Comparison of ENCODE assay signal across 8 cellular contexts in the genomic region with DNA sequence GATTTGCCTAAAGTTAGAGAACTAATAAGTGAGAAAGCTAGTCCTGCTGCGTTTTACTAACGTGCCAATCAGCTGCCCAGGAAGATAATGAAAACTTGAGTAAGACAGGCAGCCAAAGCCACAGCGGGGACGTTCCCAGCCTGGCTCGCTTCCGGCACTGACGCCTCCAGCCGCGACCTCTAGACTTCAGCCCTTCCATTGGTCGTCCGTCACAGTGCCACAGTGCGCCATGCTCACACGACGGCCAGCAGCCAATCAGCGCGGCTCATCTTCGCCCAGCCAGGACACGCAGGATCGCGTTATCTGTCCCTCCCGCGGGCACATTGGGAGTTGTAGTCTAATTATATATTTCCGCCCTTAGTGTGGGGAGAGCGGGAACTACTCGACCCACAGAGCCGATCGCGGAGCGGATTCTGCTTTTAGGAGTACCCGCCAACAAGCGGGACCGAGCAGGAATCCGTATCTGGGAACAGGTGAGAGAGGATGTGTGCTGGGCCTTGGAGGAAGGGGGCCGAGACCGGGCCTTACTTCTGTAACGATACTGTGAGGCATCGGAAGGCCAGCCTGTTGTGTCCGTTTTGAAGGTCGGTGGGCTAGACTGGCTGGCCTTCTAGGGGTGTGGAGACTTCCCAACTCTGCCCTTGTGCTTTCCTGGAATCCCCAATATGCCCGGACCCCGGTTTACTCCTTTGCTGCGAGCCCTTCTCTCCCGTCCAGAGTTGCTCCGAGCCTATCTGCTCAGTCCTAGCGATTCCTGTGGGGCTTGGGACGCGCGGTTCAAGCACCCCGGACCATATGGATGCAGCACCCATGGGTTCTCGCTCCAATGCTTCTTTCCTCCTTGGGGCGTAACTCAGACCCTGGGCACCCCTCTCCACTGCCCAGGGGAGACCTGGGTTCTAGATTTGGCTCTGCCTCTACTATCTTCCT. TPM values are rescaled to one million over a fixed set of nuclear protein-coding genes. Genes with fewer than 3 reads are reported as not detected.
DNase-seq lines count a peak whose midpoint lies in the region; ATAC-seq and TF ChIP-seq lines count a peak whose summit lies in the region.

A gene (plus strand): TSS at position 374 of the 930 bp plus-strand sequence. CDS start 924 bp downstream, outside the sequence.

- H3K27ac Mint-ChIP-seq in activated T-helper 2 cell treated with anti-CD3 and anti-CD28 coated beads, Interferon-gamma antibody, Interleukin-2, Interleukin-4, amounts not matched to agents 10 μg/mL and 5 μg/mL and 100 μg/mL, durations not matched to agents 14 hours and 24 hours and 36 hours, result peak within 1 kb of the TSS; percentile 97
- peak within 1 kb of the TSS; percentile 91 to 98 (median 96) for H3K27ac Mint-ChIP-seq in naive thymus-derived CD8-positive, alpha-beta T cell

- peaks cover 40% of the 10 kb centered on the region for H3K36me3 ChIP-seq in RWPE2 (ENCODE audit: low read depth)
- peaks cover 7% of the 10 kb centered on the region for H3K36me3 ChIP-seq in fibroblast of lung (ENCODE audit: control insufficient read depth, insufficient read depth, low read length)

- peaks cover 12% of the 10 kb centered on the region for H3K4me1 ChIP-seq in RWPE2 (ENCODE audit: insufficient read depth, poor library complexity, severe bottlenecking)
- peaks cover 6% of the 10 kb centered on the region for H3K4me1 ChIP-seq in fibroblast of lung (ENCODE audit: control insufficient read depth, extremely low read depth, insufficient read depth, low read length)

- H3K4me2 ChIP-seq in fibroblast of lung (ENCODE audit: extremely low read depth, insufficient read depth, low read length), result peak within 1 kb of the TSS; percentile 90

- POLR2A ChIA-PET in naive thymus-derived CD8-positive, alpha-beta T cell (lab: Charles Lee), result interaction anchor here (0.6 to 2.1 kb wide), 10 partner anchors 10 to 168 kb away, joined by 3 to 20 read pairs (median 6); a partner anchor contains a TSS

- peak; percentile 97 for ATAC-seq in RWPE2 (ENCODE audit: low read depth)
- peak; percentile 98 for ATAC-seq in naive thymus-derived CD8-positive, alpha-beta T cell

- H3K4me3 Mint-ChIP-seq in activated T-helper 2 cell treated with anti-CD3 and anti-CD28 coated beads, Interferon-gamma antibody, Interleukin-2, Interleukin-4, amounts not matched to agents 10 μg/mL and 5 μg/mL and 100 μg/mL, durations not matched to agents 14 hours and 24 hours and 36 hours (ENCODE audit: low read depth), result peak within 1 kb of the TSS; percentile 98
- H3K4me3 Mint-ChIP-seq in naive thymus-derived CD8-positive, alpha-beta T cell, result peak within 1 kb of the TSS; percentile 90 to 99 (median 96)

- peaks cover 37% of the 10 kb centered on the region for H3K79me2 ChIP-seq in fibroblast of lung (ENCODE audit: control insufficient read depth, insufficient read depth, low read length)

- peak within 1 kb of the TSS; percentile 90 for H3K27ac ChIP-seq in RWPE2 (ENCODE audit: poor library complexity, severe bottlenecking)
- H3K27ac ChIP-seq in fibroblast of lung (ENCODE audit: insufficient read depth, low read length), result peak within 1 kb of the TSS; percentile 89

- H3K27me3 ChIP-seq in RWPE2 (ENCODE audit: insufficient read depth, poor library complexity, severe bottlenecking), result no peaks in the 10 kb centered on the region
- no peaks in the 10 kb centered on the region for H3K27me3 ChIP-seq in fibroblast of lung (ENCODE audit: control insufficient read depth, insufficient read depth, low read length)

- no peaks in the 10 kb centered on the region for H4K20me1 ChIP-seq in fibroblast of lung (ENCODE audit: control insufficient read depth, extremely low read depth, insufficient read depth, low read length)

- peaks cover 45% of the 10 kb centered on the region for H3K36me3 Mint-ChIP-seq in activated T-helper 2 cell treated with anti-CD3 and anti-CD28 coated beads, Interferon-gamma antibody, Interleukin-2, Interleukin-4, amounts not matched to agents 10 μg/mL and 5 μg/mL and 100 μg/mL, durations not matched to agents 14 hours and 24 hours and 36 hours (ENCODE audit: low read depth)
- peaks cover 0 to 22% (median 5%) of the 10 kb centered on the region in 3 donors for H3K36me3 Mint-ChIP-seq in naive thymus-derived CD8-positive, alpha-beta T cell

- H3K4me3 ChIP-seq in RWPE2 (ENCODE audit: severe bottlenecking) (peak within 1 kb of the TSS; percentile 49), fibroblast of lung (replicated peaks in 1 of 4; ENCODE audit: control extremely low read depth in 1 of 4, insufficient read depth in 1 of 4, low read depth in 3 of 4, low read length in 4 of 4) (peak within 1 kb of the TSS; percentile 61 to 98 (median 74))

- no peak for TF ChIP-seq CTCF in RWPE2 (IDR thresholded peaks at IDR 0.05; ENCODE audit: poor library complexity, severe bottlenecking)
- TF ChIP-seq CTCF in fibroblast of lung (conservative IDR thresholded peaks at IDR 0.05 in 1 of 2, IDR thresholded peaks at IDR 0.05 in 1 of 2; ENCODE audit: low read depth in 1 of 2, low read length in 2 of 2), result no peak

- H3K4me1 Mint-ChIP-seq in activated T-helper 2 cell treated with anti-CD3 and anti-CD28 coated beads, Interferon-gamma antibody, Interleukin-2, Interleukin-4, amounts not matched to agents 10 μg/mL and 5 μg/mL and 100 μg/mL, durations not matched to agents 14 hours and 24 hours and 36 hours (ENCODE audit: low read depth), result peaks cover 38% of the 10 kb centered on the region
- peaks cover 12 to 36% (median 25%) of the 10 kb centered on the region in 4 donors for H3K4me1 Mint-ChIP-seq in naive thymus-derived CD8-positive, alpha-beta T cell

- DNase-seq in EH (ENCODE audit: low read depth), result peak; percentile 100
- DNase-seq in H4 (ENCODE audit: low spot score), result peak; percentile 100
- peak; percentile 98 for DNase-seq in LoVo (ENCODE audit: low spot score)
- DNase-seq in RWPE2 (ENCODE audit: low spot score), result peak; percentile 98
- peak; percentile 98 for DNase-seq in activated T-helper 2 cell treated with anti-CD3 and anti-CD28 coated beads, Interferon-gamma antibody, Interleukin-2, Interleukin-4, amounts not matched to agents 10 μg/mL and 5 μg/mL and 100 μg/mL, durations not matched to agents 14 hours and 24 hours and 36 hours (ENCODE audit: low spot score)
- peak; percentile 99 for DNase-seq in fibroblast of lung (ENCODE audit: low read depth in 2 of 2)
- peak; percentile 88 to 98 (median 96) for DNase-seq in naive thymus-derived CD8-positive, alpha-beta T cell
- DNase-seq in stimulated activated naive CD4-positive, alpha-beta T cell (lab: John Stamatoyannopoulos, UW), result peak; percentile 88 to 97 (median 95)

- peak within 1 kb of the TSS; percentile 69 for H3K9ac ChIP-seq in fibroblast of lung (ENCODE audit: insufficient read depth, low read length)

- peak within 1 kb of the TSS; percentile 79 for H2AFZ ChIP-seq in fibroblast of lung (ENCODE audit: low read length)

- intact Hi-C loops in activated T-helper 2 cell treated with anti-CD3 and anti-CD28 coated beads, Interferon-gamma antibody, Interleukin-2, Interleukin-4, amounts not matched to agents 10 μg/mL and 5 μg/mL and 100 μg/mL, durations not matched to agents 14 hours and 24 hours and 36 hours (cut with micrococcal nuclease), result loop anchor here (1.0 to 5.0 kb wide), 3 partner anchors 12 to 46 kb away; a partner anchor contains a TSS

- H3K9me3 ChIP-seq in RWPE2 (ENCODE audit: severe bottlenecking) (no peaks in the 10 kb centered on the region), fibroblast of lung (ENCODE audit: control insufficient read depth, insufficient read depth, low read depth, low read length) (no peaks in the 10 kb centered on the region)

- H3K9me3 Mint-ChIP-seq in activated T-helper 2 cell treated with anti-CD3 and anti-CD28 coated beads, Interferon-gamma antibody, Interleukin-2, Interleukin-4, amounts not matched to agents 10 μg/mL and 5 μg/mL and 100 μg/mL, durations not matched to agents 14 hours and 24 hours and 36 hours, result no peaks in the 10 kb centered on the region
- H3K9me3 Mint-ChIP-seq in naive thymus-derived CD8-positive, alpha-beta T cell, result no peaks in the 10 kb centered on the region

- H3K27me3 Mint-ChIP-seq in activated T-helper 2 cell treated with anti-CD3 and anti-CD28 coated beads, Interferon-gamma antibody, Interleukin-2, Interleukin-4, amounts not matched to agents 10 μg/mL and 5 μg/mL and 100 μg/mL, durations not matched to agents 14 hours and 24 hours and 36 hours (ENCODE audit: low read depth), result no peaks in the 10 kb centered on the region
- no peaks in the 10 kb centered on the region for H3K27me3 Mint-ChIP-seq in naive thymus-derived CD8-positive, alpha-beta T cell

RNA-seq across cellular contexts. Expression of the gene that starts here (rescaled TPM):
- total RNA-seq in H4 (2014; rRNA removed; shearing (Covaris generic)), result 218 and 266 TPM in 2 replicates
- 342 and 361 TPM in 2 replicates for total RNA-seq in activated T-helper 2 cell treated with anti-CD3 and anti-CD28 coated beads, Interferon-gamma antibody, Interleukin-2, Interleukin-4, amounts not matched to agents 10 μg/mL and 5 μg/mL and 100 μg/mL, durations not matched to agents 14 hours and 24 hours and 36 hours
- 279 and 840 TPM in 2 replicates for total RNA-seq in fibroblast of lung
- 399 TPM in 2 replicates for polyA plus RNA-seq in fibroblast of lung
- polyA plus RNA-seq in fibroblast of lung (2012), result 480 and 515 TPM in 2 replicates
- 188 and 231 TPM in 2 replicates for polyA minus RNA-seq in fibroblast of lung (ENCODE audit: low replicate concordance)
- 10 to 100 TPM; 78.9 to 87.1 TPM for total RNA-seq in naive thymus-derived CD8-positive, alpha-beta T cell
- 100 to 1,000 TPM in 2 of 3 donors, 10 to 100 TPM in 1; 97.2 to 120 (median 105) TPM for polyA plus RNA-seq in naive thymus-derived CD8-positive, alpha-beta T cell

Comparison
In these comparisons a context has a peak if more than half of its experiments do, and no peak if none do; other contexts are left out.
1. Peak in every context shown above with its lines: DNase-seq, ATAC-seq, H3K4me3 ChIP-seq and H3K27ac ChIP-seq.